19 cellular contexts compared by ENCODE assay signal in genomic region chr13:63351081-63351480, GRCh38.
DNase-seq lines count a peak whose midpoint lies in the region; ATAC-seq and TF ChIP-seq lines count a peak whose summit lies in the region.
"Had no signal": no experiment of that assay in that cellular context is flagged by ENCODE, and none has a peak within 500 bp of the region (broad histone marks: within the 10 kb centered on the region; RNA-seq: fewer than 3 reads in every experiment).

No MANE protein-coding gene starts in this region.

- no peaks in the 10 kb centered on the region for H3K9me3 Mint-ChIP-seq in progenitor cell of endocrine pancreas (ENCODE audit: low read depth)
- H3K9me3 Mint-ChIP-seq in activated naive CD4-positive, alpha-beta T cell treated with anti-CD3 and anti-CD28 coated beads, Interleukin-2, amount 50 U/mL, for 72 hours: peaks cover 12 to 22% of the 10 kb centered on the region in 2 donors
- H3K9me3 Mint-ChIP-seq: CD4-positive, alpha-beta T cell had no signal

- H3K9me2 ChIP-seq in Karpas-422 (replicated peaks; ENCODE audit: insufficient read depth, low read length): no peaks in the 10 kb centered on the region; the same call in 1 of the 2 replicates
- H3K9me2 ChIP-seq: SK-N-SH had no signal

- H3K4me1 Mint-ChIP-seq in progenitor cell of endocrine pancreas (ENCODE audit: low read depth): no peaks in the 10 kb centered on the region

- no peaks in the 10 kb centered on the region for H3K27me3 ChIP-seq in Karpas-422 (ENCODE audit: low read length)
- H3K27me3 ChIP-seq: BLaER1 had no signal

- peak overlapping the region; percentile 5; the same call in 1 of the 2 replicates for H2AFZ ChIP-seq in Karpas-422 (ENCODE audit: low read length)

- H4K20me1 ChIP-seq in Karpas-422 (ENCODE audit: insufficient read depth, low read depth, low read length): no peaks in the 10 kb centered on the region
- H4K20me1 ChIP-seq: BLaER1 had no signal

- H3K27ac Mint-ChIP-seq in progenitor cell of endocrine pancreas: no peak overlapping the region
- H3K27ac Mint-ChIP-seq in activated naive CD4-positive, alpha-beta T cell treated with anti-CD3 and anti-CD28 coated beads, Interleukin-2, amount 50 U/mL, for 72 hours: no peak overlapping the region
- H3K27ac Mint-ChIP-seq: CD4-positive, alpha-beta T cell had no signal

- H3K36me3 ChIP-seq in Karpas-422 (ENCODE audit: insufficient read depth, low read length): no peaks in the 10 kb centered on the region
- H3K36me3 ChIP-seq: BLaER1 had no signal

- DNase-seq in Karpas-422 (no peak), fibroblast of gingiva (ENCODE audit: low read depth) (peak; percentile 9), iris pigment epithelial cell (ENCODE audit: low read depth) (peak; percentile 4), stromal cell of bone marrow (ENCODE audit: low read depth) (peak; percentile 56), progenitor cell of endocrine pancreas (ENCODE audit: low spot score, unreplicated experiment) (no peak)
- DNase-seq in activated naive CD4-positive, alpha-beta T cell treated with anti-CD3 and anti-CD28 coated beads, Interleukin-2, amount 50 U/mL, for 72 hours (ENCODE audit: low spot score in 2 of 2): no peak
- DNase-seq: CD4-positive, alpha-beta T cell; HCEC 1CT; MV-4-11; NCI-H1105; NCI-H1436 treated with DMSO at 0.1 percent for 48 hours; NCI-H187 treated with DMSO at 0.1 percent for 48 hours; NCI-H2107; NCI-H524 treated with DMSO at 0.1 percent for 48 hours; NCI-H774; PC-3; SK-N-SH had no signal

- no peaks in the 10 kb centered on the region for H3K79me2 ChIP-seq in Karpas-422 (ENCODE audit: low read length)

- no peak overlapping the region for H3K4me2 ChIP-seq in Karpas-422 (ENCODE audit: low read depth, low read length, poor library complexity, severe bottlenecking)
- H3K4me2 ChIP-seq: BLaER1, SK-N-SH had no signal

- no peaks in the 10 kb centered on the region for H3K36me3 Mint-ChIP-seq in progenitor cell of endocrine pancreas (ENCODE audit: insufficient read depth)
- H3K36me3 Mint-ChIP-seq in activated naive CD4-positive, alpha-beta T cell treated with anti-CD3 and anti-CD28 coated beads, Interleukin-2, amount 50 U/mL, for 72 hours: no peaks in the 10 kb centered on the region

- no peaks in the 10 kb centered on the region for H3K27me3 Mint-ChIP-seq in progenitor cell of endocrine pancreas
- H3K27me3 Mint-ChIP-seq: CD4-positive, alpha-beta T cell had no signal

- no peak overlapping the region for H3K4me3 Mint-ChIP-seq in progenitor cell of endocrine pancreas (ENCODE audit: low read depth)
- H3K4me3 Mint-ChIP-seq: CD4-positive, alpha-beta T cell had no signal

- H3K27ac ChIP-seq in Karpas-422 (ENCODE audit: low read length): no peak overlapping the region
- H3K27ac ChIP-seq: BLaER1 had no signal

- H3K9me3 ChIP-seq in Karpas-422 (ENCODE audit: low read length): peaks cover 8% of the 10 kb centered on the region
- H3K9me3 ChIP-seq: BLaER1, SK-N-SH had no signal

- ATAC-seq in HG03565 (IDR thresholded peaks at IDR 0.05; ENCODE audit: unreplicated experiment): no peak
- ATAC-seq in activated naive CD4-positive, alpha-beta T cell treated with anti-CD3 and anti-CD28 coated beads, Interleukin-2, amount 50 U/mL, for 72 hours: no peak
- ATAC-seq: PC-3 had no signal

- no peak overlapping the region for H3K9ac ChIP-seq in Karpas-422 (ENCODE audit: low read length)
- H3K9ac ChIP-seq: BLaER1, SK-N-SH had no signal

- no peaks in the 10 kb centered on the region for H3K4me1 ChIP-seq in Karpas-422 (ENCODE audit: low read length)
- H3K4me1 ChIP-seq: BLaER1 had no signal

- H3K4me3 ChIP-seq in Karpas-422 (ENCODE audit: low read length): no peak overlapping the region
- H3K4me3 ChIP-seq: BLaER1 had no signal

- no peak for TF ChIP-seq CTCF in progenitor cell of endocrine pancreas (IDR thresholded peaks at IDR 0.05; ENCODE audit: unreplicated experiment)

Comparison
In these comparisons a context has a peak if more than half of its experiments do, and no peak if none do; other contexts are left out.
1. DNase-seq: peak in fibroblast of gingiva (single experiment), iris pigment epithelial cell (single experiment) and stromal cell of bone marrow (single experiment); none in Karpas-422 (single experiment), progenitor cell of endocrine pancreas (single experiment) and activated naive CD4-positive, alpha-beta T cell treated with anti-CD3 and anti-CD28 coated beads, Interleukin-2, amount 50 U/mL, for 72 hours (0 of 2).